28 cellular contexts compared by ENCODE assay signal in genomic region chr2:105068387-105068786, GRCh38.
"Had no signal": no experiment of that assay in that cellular context is flagged by ENCODE, and none has a peak within 500 bp of the region (broad histone marks: within the 10 kb centered on the region; RNA-seq: fewer than 3 reads in every experiment).

No MANE protein-coding gene starts in this region.

- H3K27me3 ChIP-seq: adrenal gland, body of pancreas, foreskin keratinocyte, gastrocnemius medialis, heart left ventricle had no signal

- FAIRE-seq: colon had no signal

- DNase-seq: activated CD4-positive, alpha-beta memory T cell treated with anti-CD3 and anti-CD28 coated beads for 36 hours; activated CD4-positive, alpha-beta T cell treated with anti-CD3 and anti-CD28 coated beads for 36 hours; activated CD4-positive, alpha-beta T cell treated with anti-CD3 and anti-CD28 coated beads, Interleukin-2, amount 10 ng/mL, durations not matched to agents 24 days and 14 days; activated CD4-positive, CD25-positive, alpha-beta regulatory T cell; activated CD4-positive, CD25-positive, alpha-beta regulatory T cell treated with anti-CD3 and anti-CD28 coated beads, Interleukin-2, amount 50 U/mL, for 72 hours; activated CD8-positive, alpha-beta memory T cell treated with anti-CD3 and anti-CD28 coated beads, Interleukin-2, amount 10 ng/mL, durations not matched to agents 7 days and 5 days; activated CD8-positive, alpha-beta memory T cell treated with anti-CD3 and anti-CD28 coated beads, Interleukin-2, amount 50 U/mL, for 4 hours; activated CD8-positive, alpha-beta T cell treated with anti-CD3 and anti-CD28 coated beads, Interleukin-2, amount 10 ng/mL, durations not matched to agents 7 days and 5 days; activated gamma-delta T cell; activated naive CD4-positive, alpha-beta T cell; activated naive CD4-positive, alpha-beta T cell treated with anti-CD3 and anti-CD28 coated beads, Interleukin-2, amount 50 U/mL, for 16 hours; activated naive CD8-positive, alpha-beta T cell treated with anti-CD3 and anti-CD28 coated beads for 36 hours; activated naive CD8-positive, alpha-beta T cell treated with anti-CD3 and anti-CD28 coated beads, Interleukin-2, amount 50 U/mL, for 24 hours; activated T-cell treated with anti-CD3 and anti-CD28 coated beads, Interleukin-2, amount 50 U/mL, for 1 hour; activated T-cell treated with anti-CD3 and anti-CD28 coated beads, Interleukin-2, amount 50 U/mL, for 48 hours; adrenal gland; amygdala; aorta; body of pancreas; caudate nucleus; effector CD8-positive, alpha-beta T cell; foreskin keratinocyte; gastrocnemius medialis; glutamatergic neuron; heart left ventricle; T-helper 2 cell had no signal

- H3K27ac ChIP-seq: adrenal gland, body of pancreas, foreskin keratinocyte, gastrocnemius medialis, heart left ventricle had no signal

- H3K4me3 ChIP-seq: adrenal gland, body of pancreas, gastrocnemius medialis, heart left ventricle had no signal

- ATAC-seq: activated CD4-positive, alpha-beta T cell treated with anti-CD3 and anti-CD28 coated beads for 36 hours; activated CD8-positive, alpha-beta memory T cell treated with anti-CD3 and anti-CD28 coated beads, Interleukin-2, amount 10 ng/mL, durations not matched to agents 7 days and 5 days; activated CD8-positive, alpha-beta T cell treated with anti-CD3 and anti-CD28 coated beads, Interleukin-2, amount 10 ng/mL, durations not matched to agents 7 days and 5 days; activated naive CD8-positive, alpha-beta T cell treated with anti-CD3 and anti-CD28 coated beads, Interleukin-2, amount 50 U/mL, for 24 hours; body of pancreas; esophagus mucosa; foreskin keratinocyte; gastrocnemius medialis; heart left ventricle had no signal

- H3K36me3 ChIP-seq: adrenal gland, gastrocnemius medialis had no signal

- H3K4me1 ChIP-seq: adrenal gland, body of pancreas, foreskin keratinocyte, gastrocnemius medialis had no signal

- H3K9me3 ChIP-seq: body of pancreas, gastrocnemius medialis, heart left ventricle had no signal
